ENCODE assay signal across 8 cellular contexts in genomic region chr11:64284962-64285884, GRCh38. TPM values are rescaled to one million over a fixed set of nuclear protein-coding genes. Genes with fewer than 3 reads are reported as not detected.
DNase-seq lines count a peak whose midpoint lies in the region; ATAC-seq and TF ChIP-seq lines count a peak whose summit lies in the region.

TSS of gene GPR137 (plus strand) at chr11:64285848. CDS start at chr11:64286525, 677 bp downstream.

- DNase-seq in BJ (ENCODE audit: low read depth) (no peak), NCI-H82 (lab: John Stamatoyannopoulos, UW) (peak; percentile 82), lung microvascular endothelial cell (ENCODE audit: low read depth in 2 of 2) (peak; percentile 79 to 81)
- DNase-seq in activated CD8-positive, alpha-beta memory T cell treated with anti-CD3 and anti-CD28 coated beads for 1 hour (ENCODE audit: extremely low read depth in 1 of 2, low read depth in 1 of 2) = peak; percentile 71 to 92
- peak; percentile 88 for DNase-seq in effector CD4-positive, alpha-beta T cell
- DNase-seq in stimulated activated CD4-positive, alpha-beta T cell treated with anti-CD3 and anti-CD28 coated beads, TNF-alpha, amount 100 ng/mL, for 48 hours (ENCODE audit: low read depth in 3 of 3) = peak; percentile 74 to 87 (median 82)

- POLR2A ChIA-PET in BJ (lab: Charles Lee) = no interaction called here

- 0 out of 2 replicates have a peak, but pooled peaks cover 1% of the 10 kb centered on the region for H3K36me3 ChIP-seq in BJ (ENCODE audit: control insufficient read depth, insufficient read depth, low read length)

- peak within 1 kb of the TSS; percentile 90 for H3K4me3 ChIP-seq in BJ (ENCODE audit: low read depth, low read length)

- 0 out of 2 replicates have a peak, but pooled peaks cover under 1% of the 10 kb centered on the region for H3K27me3 ChIP-seq in BJ (ENCODE audit: control insufficient read depth, insufficient read depth, low read length)

- CTCF ChIA-PET in BJ (lab: Yijun Ruan, JAX) = interaction anchor here (1.5 to 9.2 kb wide), 3 partner anchors 14 to 46 kb away, joined by 3 to 88 read pairs (median 4); partner anchors contain the start of gene CATSPERZ

- ATAC-seq in GM19324 (IDR thresholded peaks at IDR 0.05; ENCODE audit: low FRiP score, unreplicated experiment) (peak; percentile 74), HG03442 (IDR thresholded peaks at IDR 0.05; ENCODE audit: unreplicated experiment) (peak; percentile 60)

- TF ChIP-seq CTCF in BJ (IDR thresholded peaks at IDR 0.05; ENCODE audit: insufficient read depth, low read depth, low read length) = no peak

RNA-seq across cellular contexts. Expression of gene GPR137, which starts in this region (rescaled TPM):
- polyA plus RNA-seq in BJ (2011; rRNA removed) = 22.6 and 33.7 TPM in 2 replicates
- polyA minus RNA-seq in BJ (2011; rRNA and poly(A)+ RNA removed) = 12.0 and 16.8 TPM in 2 replicates
- 5.2 and 9.7 TPM in 2 replicates for total RNA-seq in lung microvascular endothelial cell
